Comparison of ENCODE assay signal across 8 cellular contexts in the genomic region with DNA sequence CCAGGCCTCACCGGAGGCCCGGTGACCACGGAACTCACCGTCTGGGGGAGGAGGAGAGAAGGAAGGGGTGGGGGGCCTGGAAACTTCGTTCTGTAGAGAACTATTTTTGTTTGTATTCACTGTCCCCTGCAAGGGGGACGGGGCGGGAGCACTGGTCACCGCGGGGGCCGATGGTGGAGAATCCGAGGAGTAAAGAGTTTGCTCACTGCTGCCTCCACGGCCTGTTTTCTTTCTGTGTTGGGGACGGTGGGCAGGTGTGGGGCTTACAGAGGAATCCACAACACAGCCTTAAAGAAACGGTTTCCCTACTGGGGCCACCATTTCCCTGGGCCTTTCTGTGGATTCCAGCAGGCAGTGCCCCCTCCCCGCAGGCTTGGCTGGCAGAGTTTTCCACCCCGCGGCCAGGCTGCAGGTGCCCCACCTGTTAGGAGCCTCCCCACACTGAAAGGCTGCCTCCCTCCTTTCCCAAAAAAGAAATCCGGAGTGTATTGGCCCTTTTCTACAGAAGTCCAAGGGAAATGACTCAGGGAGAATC.
DNase-seq lines count a peak whose midpoint lies in the region; ATAC-seq and TF ChIP-seq lines count a peak whose summit lies in the region.

No MANE protein-coding gene starts in this region.

- peak overlapping the region; percentile 63 for H3K9ac ChIP-seq in SK-N-MC (ENCODE audit: insufficient read length)
- peak overlapping the region; percentile 26 for H3K9ac ChIP-seq in skeletal muscle satellite cell (ENCODE audit: low read depth, low read length)

- H3K4me3 ChIP-seq in GM23338 (peak overlapping the region; percentile 83), SK-N-MC (peak overlapping the region; percentile 88), fibroblast of pulmonary artery (replicated peaks; ENCODE audit: low read depth, low read length) (peak overlapping the region; percentile 57), skeletal muscle satellite cell (ENCODE audit: low read length) (peak overlapping the region; percentile 68)

- H3K9me2 ChIP-seq in GM23338 (ENCODE audit: insufficient read depth), result no peaks in the 10 kb centered on the region

- no peaks in the 10 kb centered on the region for H3K79me2 ChIP-seq in GM23338 (replicated peaks; ENCODE audit: insufficient read depth)

- peaks cover 34% of the 10 kb centered on the region for H3K4me1 Mint-ChIP-seq in GM23338

- H3K36me3 Mint-ChIP-seq in GM23338 (ENCODE audit: low read depth), result no peaks in the 10 kb centered on the region

- peak overlapping the region; percentile 99 for H2AFZ ChIP-seq in GM23338

- H3K9me3 ChIP-seq in SK-N-MC (ENCODE audit: low read depth, low read length), result no peaks in the 10 kb centered on the region
- no peaks in the 10 kb centered on the region for H3K9me3 ChIP-seq in skeletal muscle satellite cell (replicated peaks; ENCODE audit: low read length)

- H3K27me3 ChIP-seq in GM23338 (ENCODE audit: insufficient read depth), result peaks cover 28% of the 10 kb centered on the region
- H3K27me3 ChIP-seq in skeletal muscle satellite cell (ENCODE audit: control insufficient read depth, insufficient read depth, low read length), result peaks cover 74% of the 10 kb centered on the region

- ATAC-seq in GM23338 (no peak), GM18505 (IDR thresholded peaks at IDR 0.05; ENCODE audit: unreplicated experiment) (no peak)

- no peak overlapping the region for H3K27ac Mint-ChIP-seq in GM23338

- peak overlapping the region; percentile 99 for H3K4me2 ChIP-seq in GM23338
- H3K4me2 ChIP-seq in skeletal muscle satellite cell (ENCODE audit: low read length), result peak overlapping the region; percentile 84

- H3K4me1 ChIP-seq in GM23338 (ENCODE audit: insufficient read depth) (peaks cover 27% of the 10 kb centered on the region), skeletal muscle satellite cell (ENCODE audit: control insufficient read depth, insufficient read depth, low read length) (peaks cover 11% of the 10 kb centered on the region)

- DNase-seq in GM23338 (ENCODE audit: low spot score) (peak; percentile 32), SK-N-MC (ENCODE audit: low read depth, low spot score) (no peak), fibroblast of pulmonary artery (ENCODE audit: low read depth) (no peak), mesenteric fat pad (ENCODE audit: low spot score) (no peak), GOT3 (lab: John Stamatoyannopoulos, UW) (no peak)
- DNase-seq in activated effector memory CD4-positive, alpha-beta T cell treated with anti-CD3 and anti-CD28 coated beads, Interleukin-2, amount 50 U/mL, for 16 hours, result no peak

- H3K27ac ChIP-seq in GM23338 (ENCODE audit: low read depth) (no peak overlapping the region), SK-N-MC (no peak overlapping the region)

- no peaks in the 10 kb centered on the region for H3K9me3 Mint-ChIP-seq in GM23338

- no peak for TF ChIP-seq CTCF in GM23338 (conservative IDR thresholded peaks at IDR 0.05; ENCODE audit: low read depth in 2 of 2)
- TF ChIP-seq CTCF in fibroblast of pulmonary artery (IDR thresholded peaks at IDR 0.05; ENCODE audit: low read length, missing control alignments), result no peak

- H4K20me1 ChIP-seq in GM23338 (replicated peaks; ENCODE audit: insufficient read depth), result no peaks in the 10 kb centered on the region

- H3K4me3 Mint-ChIP-seq in GM23338, result peak overlapping the region; percentile 80

- H3K36me3 ChIP-seq in GM23338 (ENCODE audit: insufficient read depth) (no peaks in the 10 kb centered on the region), SK-N-MC (ENCODE audit: insufficient read depth, low read length) (no peaks in the 10 kb centered on the region), skeletal muscle satellite cell (ENCODE audit: insufficient read depth, low read length) (no peaks in the 10 kb centered on the region)

- no peak for TF ChIP-seq POLR2A in GM18505 (IDR thresholded peaks at IDR 0.05; ENCODE audit: borderline replicate concordance, extremely low read depth, insufficient read depth, insufficient read length)

- no peaks in the 10 kb centered on the region for H3F3A ChIP-seq in GM23338 (replicated peaks; ENCODE audit: low read depth)

- peaks cover 45% of the 10 kb centered on the region for H3K27me3 Mint-ChIP-seq in GM23338 (ENCODE audit: insufficient read depth, low read depth, poor library complexity)

TF ChIP-seq in GM23338, 12 proteins besides CTCF, POLR2A, EP300 and RAD21:
- no peak for TF ChIP-seq CREB1 (CRISPR knock-in tag; IDR thresholded peaks at IDR 0.05; ENCODE audit: low read depth)
- TF ChIP-seq ZNF114 (CRISPR knock-in tag; IDR thresholded peaks at IDR 0.05), result no peak
- peak; percentile 8 for TF ChIP-seq EZH2 (IDR thresholded peaks at IDR 0.05; ENCODE audit: low read depth, unreplicated experiment)
- TF ChIP-seq NANOG (IDR thresholded peaks at IDR 0.05; ENCODE audit: borderline replicate concordance), result no peak
